ENCODE assay signal across 14 cellular contexts in the genomic region with DNA sequence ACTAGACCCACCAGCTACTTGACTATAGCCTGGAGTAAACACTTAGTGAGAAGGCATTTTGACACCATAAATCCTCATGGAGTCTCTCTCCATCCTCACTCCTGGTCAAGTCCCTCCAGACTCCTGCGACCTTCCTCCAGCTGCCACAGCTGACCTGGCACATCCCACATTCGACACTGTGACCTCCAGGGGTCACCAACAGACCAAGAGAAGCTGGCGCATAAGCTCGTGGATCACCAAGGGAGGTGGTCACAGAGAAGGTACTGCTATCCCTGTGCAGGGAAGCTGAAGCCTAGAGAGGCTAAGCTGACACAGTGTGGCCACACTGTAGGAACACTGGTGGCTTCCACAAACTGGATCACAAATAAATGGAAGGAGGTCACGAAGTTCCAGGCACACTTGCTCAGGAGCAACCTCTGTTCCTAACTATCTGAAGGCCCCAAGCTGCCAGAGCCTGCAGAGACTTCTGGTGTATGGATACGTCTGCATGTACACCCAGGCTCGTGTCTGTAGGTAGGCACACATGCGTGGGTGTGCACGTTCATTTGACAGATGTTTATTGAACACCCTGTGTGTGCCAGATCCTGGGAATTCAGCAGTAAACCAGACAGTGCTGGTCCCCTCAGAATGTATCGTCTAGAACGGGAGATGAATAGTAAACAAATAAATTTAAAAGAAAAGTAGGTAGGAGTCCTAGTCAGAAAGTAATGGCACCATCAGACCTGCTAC.
DNase-seq lines count a peak whose midpoint lies in the region; ATAC-seq and TF ChIP-seq lines count a peak whose summit lies in the region.
"Had no signal": no experiment of that assay in that cellular context is flagged by ENCODE, and none has a peak within 500 bp of the region (broad histone marks: within the 10 kb centered on the region; RNA-seq: fewer than 3 reads in every experiment).

No MANE protein-coding gene starts in this region.

- no peak for ATAC-seq in RWPE2 (ENCODE audit: low read depth)
- ATAC-seq in stimulated activated memory B cell treated with anti-CD40 and anti-IgM and Interleukin-4, amounts not matched to agents 10 μg/mL and 1 μg/mL and 100 μg/mL, for 72 hours: no peak

- no peak overlapping the region for H3K23ac ChIP-seq in H9 (ENCODE audit: insufficient read length, low read depth, low read length)

- POLR2A ChIA-PET in activated CD4-positive, alpha-beta memory T cell treated with anti-CD3 and anti-CD28 coated beads for 36 hours (lab: Charles Lee): no interaction called here

- peak overlapping the region in 1 of 3 experiments; percentile 53; a peak in 1 of 7 replicates for H3K27ac Mint-ChIP-seq in H9
- peak overlapping the region; percentile 19 for H3K27ac Mint-ChIP-seq in glutamatergic neuron (ENCODE audit: unreplicated experiment)
- peak overlapping the region; percentile 40 for H3K27ac Mint-ChIP-seq in stimulated activated memory B cell treated with anti-CD40 and anti-IgM and Interleukin-4, amounts not matched to agents 10 μg/mL and 1 μg/mL and 100 μg/mL, for 72 hours
- no peak overlapping the region for H3K27ac Mint-ChIP-seq in activated CD4-positive, alpha-beta memory T cell treated with anti-CD3 and anti-CD28 coated beads for 36 hours
- H3K27ac Mint-ChIP-seq: CD4-positive, alpha-beta T cell; T-helper 1 cell treated with Interleukin-12 subunit alpha and Interleukin-12 subunit beta and Interleukin-4 antibody, amounts not matched to agents 30 μg/mL and 1 μg/mL, for 36 hours had no signal

- H3K79me1 ChIP-seq in H9 (ENCODE audit: insufficient read depth, low read depth, low read length, poor library complexity, severe bottlenecking): no peaks in the 10 kb centered on the region

- no peaks in the 10 kb centered on the region for H3K27me3 ChIP-seq in H9 (ENCODE audit: insufficient read depth, low read length)
- peaks cover 3% of the 10 kb centered on the region for H3K27me3 ChIP-seq in RWPE2 (ENCODE audit: insufficient read depth, poor library complexity, severe bottlenecking)
- H3K27me3 ChIP-seq in esophagus squamous epithelium: no peaks in the 10 kb centered on the region

- H3K36me3 ChIP-seq in RWPE2 (ENCODE audit: low read depth): no peaks in the 10 kb centered on the region
- H3K36me3 ChIP-seq in esophagus squamous epithelium: no peaks in the 10 kb centered on the region

- H4K5ac ChIP-seq in H9 (ENCODE audit: insufficient read length, low read depth, low read length): no peak overlapping the region

- no peak overlapping the region for H4K91ac ChIP-seq in H9 (ENCODE audit: insufficient read length, low read depth, low read length)

- H2BK12ac ChIP-seq in H9 (ENCODE audit: insufficient read length, low read depth, low read length): no peak overlapping the region

- H3K4me1 ChIP-seq in H9 (ENCODE audit: insufficient read depth, low read length): no peaks in the 10 kb centered on the region
- peaks cover 2% of the 10 kb centered on the region for H3K4me1 ChIP-seq in RWPE2 (ENCODE audit: insufficient read depth, poor library complexity, severe bottlenecking)
- H3K4me1 ChIP-seq in esophagus squamous epithelium: peaks cover 0 to 26% (median 0%) of the 10 kb centered on the region in 3 donors

- no peak overlapping the region for H2AFZ ChIP-seq in H9 (ENCODE audit: low read length)

- H3K36me3 Mint-ChIP-seq in H9 (ENCODE audit: insufficient read depth in 1 of 3, low read depth in 3 of 3) (peaks cover 2 to 7% (median 7%) of the 10 kb centered on the region in 3 experiments; a peak in 6 of 7 replicates), glutamatergic neuron (ENCODE audit: unreplicated experiment) (peaks cover 16% of the 10 kb centered on the region)
- H3K36me3 Mint-ChIP-seq in stimulated activated memory B cell treated with anti-CD40 and anti-IgM and Interleukin-4, amounts not matched to agents 10 μg/mL and 1 μg/mL and 100 μg/mL, for 72 hours: no peaks in the 10 kb centered on the region
- no peaks in the 10 kb centered on the region for H3K36me3 Mint-ChIP-seq in activated CD4-positive, alpha-beta memory T cell treated with anti-CD3 and anti-CD28 coated beads for 36 hours

- H3K4me2 ChIP-seq in H9 (ENCODE audit: insufficient read depth, insufficient read length, low read length): no peak overlapping the region

- H3K23me2 ChIP-seq in H9 (ENCODE audit: insufficient read length, low read depth, low read length, poor library complexity, severe bottlenecking): no peaks in the 10 kb centered on the region

- H2BK5ac ChIP-seq in H9 (ENCODE audit: insufficient read length, low read length): no peak overlapping the region

- H3K79me2 ChIP-seq in H9 (ENCODE audit: insufficient read depth, low read length): no peaks in the 10 kb centered on the region

- H2BK15ac ChIP-seq in H9 (ENCODE audit: low read depth, low read length): no peak overlapping the region

- H2BK120ac ChIP-seq in H9 (ENCODE audit: low read depth, low read length, poor library complexity, severe bottlenecking): no peak overlapping the region

- H3K18ac ChIP-seq in H9 (ENCODE audit: insufficient read length, low read depth, low read length): no peak overlapping the region

- TF ChIP-seq CTCF in H9 (conservative IDR thresholded peaks at IDR 0.05): no peak; the same call in 2 of the 3 replicates
- no peak for TF ChIP-seq CTCF in RWPE2 (IDR thresholded peaks at IDR 0.05; ENCODE audit: poor library complexity, severe bottlenecking)
- no peak for TF ChIP-seq CTCF in glutamatergic neuron (IDR thresholded peaks at IDR 0.05; ENCODE audit: partially characterized antibody, unreplicated experiment)
- no peak for TF ChIP-seq CTCF in esophagus squamous epithelium (IDR thresholded peaks at IDR 0.05)

- no peak overlapping the region for H2BK20ac ChIP-seq in H9 (ENCODE audit: low read depth, low read length, poor library complexity, severe bottlenecking)

- no CpG with 5 or more reads among the region's 11 CpGs for WGBS in H9 (ENCODE audit: extremely low coverage, insufficient read length, low lambda C conversion rate)
- WGBS in esophagus squamous epithelium, 2 donors: 71 to 77% methylated on average over 11 of the region's 11 CpGs

- H3K4me1 Mint-ChIP-seq in H9 (no peaks in the 10 kb centered on the region), glutamatergic neuron (ENCODE audit: low read depth, unreplicated experiment) (peaks cover 35% of the 10 kb centered on the region)
- H3K4me1 Mint-ChIP-seq in stimulated activated memory B cell treated with anti-CD40 and anti-IgM and Interleukin-4, amounts not matched to agents 10 μg/mL and 1 μg/mL and 100 μg/mL, for 72 hours: peaks cover 10% of the 10 kb centered on the region
- H3K4me1 Mint-ChIP-seq in activated CD4-positive, alpha-beta memory T cell treated with anti-CD3 and anti-CD28 coated beads for 36 hours (ENCODE audit: low read depth): peaks cover 2% of the 10 kb centered on the region

- H3K14ac ChIP-seq in H9 (ENCODE audit: insufficient read depth, low read length): no peak overlapping the region

- DNase-seq in H9 (peak; percentile 38), RWPE2 (ENCODE audit: low spot score) (peak; percentile 45), glutamatergic neuron (no peak), NCI-H146 (lab: John Stamatoyannopoulos, UW) (no peak), esophagus squamous epithelium (lab: John Stamatoyannopoulos, UW) (no peak), Kasumi-1 (lab: John Stamatoyannopoulos, UW) (no peak)
- no peak for DNase-seq in activated CD4-positive, alpha-beta memory T cell treated with anti-CD3 and anti-CD28 coated beads for 36 hours
- DNase-seq: CD4-positive, alpha-beta T cell; DMS79 treated with DMSO at 0.1 percent for 48 hours; NCI-H2227 treated with DMSO at 0.1 percent for 48 hours; NCI-H524; SIG-M5 had no signal

- H3K56ac ChIP-seq in H9 (ENCODE audit: insufficient read length, low read depth, low read length): no peak overlapping the region

- no peak for TF ChIP-seq POLR2A in esophagus squamous epithelium (IDR thresholded peaks at IDR 0.05)

- no peak overlapping the region for H4K8ac ChIP-seq in H9 (replicated peaks; ENCODE audit: insufficient read length, low read depth, low read length)

- peaks cover 10 to 12% of the 10 kb centered on the region in 2 experiments for H3K9me3 Mint-ChIP-seq in H9
- peaks cover 16% of the 10 kb centered on the region for H3K9me3 Mint-ChIP-seq in glutamatergic neuron (ENCODE audit: unreplicated experiment)
- H3K9me3 Mint-ChIP-seq in stimulated activated memory B cell treated with anti-CD40 and anti-IgM and Interleukin-4, amounts not matched to agents 10 μg/mL and 1 μg/mL and 100 μg/mL, for 72 hours: no peaks in the 10 kb centered on the region
- H3K9me3 Mint-ChIP-seq in activated CD4-positive, alpha-beta memory T cell treated with anti-CD3 and anti-CD28 coated beads for 36 hours: no peaks in the 10 kb centered on the region
- H3K9me3 Mint-ChIP-seq: CD4-positive, alpha-beta T cell; T-helper 1 cell treated with Interleukin-12 subunit alpha and Interleukin-12 subunit beta and Interleukin-4 antibody, amounts not matched to agents 30 μg/mL and 1 μg/mL, for 36 hours had no signal

- CTCF ChIA-PET in activated CD4-positive, alpha-beta memory T cell treated with anti-CD3 and anti-CD28 coated beads for 36 hours (lab: Charles Lee): interaction anchor here (0.8 kb wide), 1 partner anchor 176 kb away, joined by 4 read pairs; no protein-coding TSS in a partner anchor

- H3K27me3 Mint-ChIP-seq in H9 (ENCODE audit: low read depth) (peaks cover 20% of the 10 kb centered on the region), glutamatergic neuron (ENCODE audit: unreplicated experiment) (peaks cover 10% of the 10 kb centered on the region)
- H3K27me3 Mint-ChIP-seq in stimulated activated memory B cell treated with anti-CD40 and anti-IgM and Interleukin-4, amounts not matched to agents 10 μg/mL and 1 μg/mL and 100 μg/mL, for 72 hours: no peaks in the 10 kb centered on the region
- H3K27me3 Mint-ChIP-seq in activated CD4-positive, alpha-beta memory T cell treated with anti-CD3 and anti-CD28 coated beads for 36 hours: peaks cover 4% of the 10 kb centered on the region

- intact Hi-C loops in activated CD4-positive, alpha-beta memory T cell treated with anti-CD3 and anti-CD28 coated beads for 36 hours (cut with micrococcal nuclease): no loop called here
- intact Hi-C loops in esophagus squamous epithelium (cut with DNase I): loop anchor here (10.0 kb wide), 1 partner anchor 439 kb away; no protein-coding TSS in a partner anchor

- H3K27ac ChIP-seq in H9 (ENCODE audit: insufficient read length, low read depth, low read length): no peak overlapping the region
- no peak overlapping the region for H3K27ac ChIP-seq in RWPE2 (ENCODE audit: poor library complexity, severe bottlenecking)
- H3K27ac ChIP-seq in esophagus squamous epithelium: no peak overlapping the region

- no peak overlapping the region; a peak in 1 of 5 replicates for H3K4me3 Mint-ChIP-seq in H9
- H3K4me3 Mint-ChIP-seq in glutamatergic neuron (ENCODE audit: unreplicated experiment): no peak overlapping the region
- H3K4me3 Mint-ChIP-seq in stimulated activated memory B cell treated with anti-CD40 and anti-IgM and Interleukin-4, amounts not matched to agents 10 μg/mL and 1 μg/mL and 100 μg/mL, for 72 hours: no peak overlapping the region
- no peak overlapping the region for H3K4me3 Mint-ChIP-seq in activated CD4-positive, alpha-beta memory T cell treated with anti-CD3 and anti-CD28 coated beads for 36 hours
- H3K4me3 Mint-ChIP-seq: CD4-positive, alpha-beta T cell; T-helper 1 cell treated with Interleukin-12 subunit alpha and Interleukin-12 subunit beta and Interleukin-4 antibody, amounts not matched to agents 30 μg/mL and 1 μg/mL, for 36 hours had no signal

- no peak overlapping the region for H3K9ac ChIP-seq in H9 (ENCODE audit: extremely low read depth, insufficient read length, low read length)

- H4K20me1 ChIP-seq in H9 (ENCODE audit: control insufficient read depth, insufficient read depth, insufficient read length): no peaks in the 10 kb centered on the region

- H3K9me3 ChIP-seq in H9 (ENCODE audit: control insufficient read depth, low read depth, low read length): peaks cover 6% of the 10 kb centered on the region
- no peaks in the 10 kb centered on the region for H3K9me3 ChIP-seq in RWPE2 (ENCODE audit: severe bottlenecking)
- H3K9me3 ChIP-seq in esophagus squamous epithelium: no peaks in the 10 kb centered on the region

- H3K4me3 ChIP-seq in RWPE2 (ENCODE audit: severe bottlenecking) (no peak overlapping the region), esophagus squamous epithelium (no peak overlapping the region)

- H3K4ac ChIP-seq in H9 (ENCODE audit: low read depth, low read length): no peak overlapping the region

- H2AK5ac ChIP-seq in H9 (ENCODE audit: insufficient read length, low read length): no peak overlapping the region

- no peak overlapping the region for H3T11ph ChIP-seq in H9 (ENCODE audit: low read length)

Comparison
In these comparisons a context has a peak if more than half of its experiments do, and no peak if none do; other contexts are left out.
1. DNase-seq: peak in H9 (single experiment) and RWPE2 (single experiment); none in glutamatergic neuron (single experiment), activated CD4-positive, alpha-beta memory T cell treated with anti-CD3 and anti-CD28 coated beads for 36 hours (single experiment), NCI-H146 (single experiment), esophagus squamous epithelium (single experiment) and Kasumi-1 (0 of 2).